In genomic region chr4:125811892-125812291, GRCh38 we compare ENCODE assay signal across 7 cellular contexts.
"Had no signal": no experiment of that assay in that cellular context is flagged by ENCODE, and none has a peak within 500 bp of the region (broad histone marks: within the 10 kb centered on the region; RNA-seq: fewer than 3 reads in every experiment).

No MANE protein-coding gene starts in this region.

- H3K9ac ChIP-seq: KMS-11 had no signal

- H3K4me3 ChIP-seq: K562 had no signal

- FAIRE-seq: HTR-8/SVneo, K562 had no signal

- DNase-seq: IMR-90, KBM-7, KG1 had no signal

- ATAC-seq: K562 had no signal

- H3K27ac ChIP-seq: HL-60, KMS-11 had no signal

- H3K4me2 ChIP-seq: KMS-11 had no signal
